In genomic region chr15:57732526-57733331, GRCh38 we compare ENCODE assay signal across 8 cellular contexts. TPM values are rescaled to one million over a fixed set of nuclear protein-coding genes. Genes with fewer than 3 reads are reported as not detected.
DNase-seq lines count a peak whose midpoint lies in the region; ATAC-seq and TF ChIP-seq lines count a peak whose summit lies in the region.

No MANE protein-coding gene starts in this region.

- CTCF ChIA-PET in HEK293T (lab: Yijun Ruan, JAX): interaction anchor here (0.6 to 1.1 kb wide), 8 partner anchors 12 to 384 kb away, joined by 3 to 4 read pairs (median 3); no protein-coding TSS in a partner anchor

- H3K27ac ChIP-seq in RWPE2 (ENCODE audit: poor library complexity, severe bottlenecking) (no peak overlapping the region), hepatocyte (no peak overlapping the region)

- H4K20me1 ChIP-seq in hepatocyte (ENCODE audit: insufficient read depth, poor library complexity, severe bottlenecking): no peaks in the 10 kb centered on the region

- H3K9me3 ChIP-seq in RWPE2 (ENCODE audit: severe bottlenecking) (no peaks in the 10 kb centered on the region), adipocyte (ENCODE audit: control insufficient read depth, low read length) (peaks cover 4% of the 10 kb centered on the region), hepatocyte (ENCODE audit: low read depth) (no peaks in the 10 kb centered on the region)

- DNase-seq in COR-L47 (lab: John Stamatoyannopoulos, UW) (peak; percentile 46), HEK293T (ENCODE audit: extremely low spot score) (peak; percentile 41), RWPE2 (ENCODE audit: low spot score) (no peak), adipocyte (ENCODE audit: low read depth) (peak; percentile 73), hepatocyte (ENCODE audit: low spot score) (peak; percentile 69)
- DNase-seq in stimulated activated CD4-positive, alpha-beta T cell treated with anti-CD3 and anti-CD28 coated beads, Interleukin-15, amount 100 ng/mL, for 24 hours: peak; percentile 66

- POLR2A ChIA-PET in HEK293T (lab: Yijun Ruan, JAX): no interaction called here

- no peaks in the 10 kb centered on the region for H3K36me3 ChIP-seq in RWPE2 (ENCODE audit: low read depth)
- no peaks in the 10 kb centered on the region for H3K36me3 ChIP-seq in adipocyte (ENCODE audit: control insufficient read depth, insufficient read depth, low read length, severe bottlenecking)
- no peaks in the 10 kb centered on the region for H3K36me3 ChIP-seq in hepatocyte (replicated peaks; ENCODE audit: insufficient read depth, low read depth)

- 44% methylated on average over 12 of the region's 12 CpGs for WGBS in hepatocyte (ENCODE audit: low lambda C conversion rate, missing lambda C conversion rate)

- peaks cover 6% of the 10 kb centered on the region for H3K4me1 ChIP-seq in RWPE2 (ENCODE audit: insufficient read depth, poor library complexity, severe bottlenecking)
- no peaks in the 10 kb centered on the region for H3K4me1 ChIP-seq in adipocyte (ENCODE audit: control insufficient read depth, insufficient read depth, low read length)
- peaks cover 4% of the 10 kb centered on the region for H3K4me1 ChIP-seq in hepatocyte (ENCODE audit: insufficient read depth)

- H3K79me2 ChIP-seq in hepatocyte: no peaks in the 10 kb centered on the region

- H3K9ac ChIP-seq in adipocyte (ENCODE audit: low read length): no peak overlapping the region

- ATAC-seq in RWPE2 (ENCODE audit: low read depth) (peak; percentile 82), GM19455 (IDR thresholded peaks at IDR 0.05; ENCODE audit: unreplicated experiment) (no peak), HG03460 (IDR thresholded peaks at IDR 0.05; ENCODE audit: unreplicated experiment) (no peak)

- no peak overlapping the region for H3K4me2 ChIP-seq in hepatocyte

- H3K4me3 ChIP-seq in RWPE2 (ENCODE audit: severe bottlenecking) (no peak overlapping the region), adipocyte (ENCODE audit: low read length) (no peak overlapping the region), hepatocyte (no peak overlapping the region)

- no peak overlapping the region for H2AFZ ChIP-seq in hepatocyte

- TF ChIP-seq CTCF in RWPE2 (IDR thresholded peaks at IDR 0.05; ENCODE audit: poor library complexity, severe bottlenecking) (peak; percentile 99), hepatocyte (IDR thresholded peaks at IDR 0.05; ENCODE audit: poor library complexity) (peak; percentile 69)

- H3K27me3 ChIP-seq in RWPE2 (ENCODE audit: insufficient read depth, poor library complexity, severe bottlenecking) (no peaks in the 10 kb centered on the region), adipocyte (replicated peaks; ENCODE audit: control insufficient read depth, insufficient read depth, low read length) (no peaks in the 10 kb centered on the region), hepatocyte (no peaks in the 10 kb centered on the region)

- H3K9me2 ChIP-seq in hepatocyte (replicated peaks; ENCODE audit: insufficient read depth): no peaks in the 10 kb centered on the region

TF ChIP-seq in HEK293T, 16 proteins besides CTCF, POLR2A, EP300 and RAD21:
- TF ChIP-seq LEF1 (IDR thresholded peaks at IDR 0.05; ENCODE audit: borderline replicate concordance) (no peak), L3MBTL2 (conservative IDR thresholded peaks at IDR 0.05) (no peak), FOXK2 (IDR thresholded peaks at IDR 0.05) (no peak), PKNOX1 (IDR thresholded peaks at IDR 0.05) (no peak), ELF4 (IDR thresholded peaks at IDR 0.05) (no peak), NFRKB (IDR thresholded peaks at IDR 0.05) (no peak), FOXA1 (IDR thresholded peaks at IDR 0.05) (no peak), HDGF (IDR thresholded peaks at IDR 0.05; ENCODE audit: borderline replicate concordance) (no peak), TARDBP (IDR thresholded peaks at IDR 0.05) (no peak), ZNF384 (IDR thresholded peaks at IDR 0.05) (no peak), FOXM1 (IDR thresholded peaks at IDR 0.05; ENCODE audit: borderline replicate concordance) (no peak), ARNT (IDR thresholded peaks at IDR 0.05) (no peak), SP1 (IDR thresholded peaks at IDR 0.05) (no peak), CTBP1 (IDR thresholded peaks at IDR 0.05; ENCODE audit: borderline replicate concordance) (no peak), BHLHE40 (IDR thresholded peaks at IDR 0.05; ENCODE audit: borderline replicate concordance) (no peak), SUZ12 (IDR thresholded peaks at IDR 0.05) (no peak)
TF ChIP-seq in HEK293T: peak in this region for 0.

RNA-seq across cellular contexts. Expression of gene POLR2M, which starts 26.2 kb away (rescaled TPM):
- total RNA-seq in hepatocyte: 56.7 and 145 TPM in 2 replicates
- 18.8 and 27.0 TPM in 2 replicates for polyA plus RNA-seq in hepatocyte
